17 cellular contexts compared by ENCODE assay signal in genomic region chr6:3894535-3895302, GRCh38.
"Had no signal": no experiment of that assay in that cellular context is flagged by ENCODE, and none has a peak within 500 bp of the region (broad histone marks: within the 10 kb centered on the region; RNA-seq: fewer than 3 reads in every experiment).

No MANE protein-coding gene starts in this region.

- H3K36me3 Mint-ChIP-seq: activated naive CD8-positive, alpha-beta T cell treated with anti-CD3 and anti-CD28 coated beads for 36 hours; natural killer cell had no signal

- H3K27me3 Mint-ChIP-seq: activated naive CD8-positive, alpha-beta T cell treated with anti-CD3 and anti-CD28 coated beads for 36 hours; dendritic cell treated with granulocyte-macrophage colony-stimulating factor and Interleukin-4, amounts not matched to agents 40 ng/mL and 50 ng/mL, for 4 days had no signal

- H3K9me3 ChIP-seq: suprapubic skin, upper lobe of right lung had no signal

- H3K4me1 Mint-ChIP-seq: activated naive CD8-positive, alpha-beta T cell treated with anti-CD3 and anti-CD28 coated beads for 36 hours; natural killer cell had no signal

- ATAC-seq: natural killer cell; stimulated activated naive CD8-positive, alpha-beta T cell treated with anti-CD3 and anti-CD28 coated beads, Interleukin-15, Interleukin-2, amounts not matched to agents 100 U/mL and 50 U/mL, for 24 hours; upper lobe of right lung had no signal

- DNase-seq: activated CD4-positive, alpha-beta T cell treated with anti-CD3 and anti-CD28 coated beads, Interleukin-2, amount 50 U/mL, for 4 hours; activated CD4-positive, CD25-positive, alpha-beta regulatory T cell treated with anti-CD3 and anti-CD28 coated beads, Interleukin-2, amount 50 U/mL, for 72 hours; activated effector memory CD4-positive, alpha-beta T cell treated with Interleukin-2 at 50 U/mL for 16 hours; activated naive CD8-positive, alpha-beta T cell treated with anti-CD3 and anti-CD28 coated beads for 36 hours; activated T-cell treated with anti-CD3 and anti-CD28 coated beads, Interleukin-2, amount 50 U/mL, for 1 hour; cerebellar nuclear complex; erythroblast; natural killer cell; occipital lobe; stimulated activated CD4-positive, alpha-beta T cell treated with anti-CD3 and anti-CD28 coated beads, Interleukin-4, amount 100 ng/mL, for 1 hour; stimulated activated CD8-positive, alpha-beta memory T cell treated with anti-CD3 and anti-CD28 coated beads, Interleukin-4, amount 100 ng/mL, for 48 hours; stimulated activated naive CD8-positive, alpha-beta T cell treated with anti-CD3 and anti-CD28 coated beads, Interleukin-15, Interleukin-2, amounts not matched to agents 100 U/mL and 50 U/mL, for 24 hours; upper lobe of right lung had no signal

- H3K9me3 Mint-ChIP-seq: activated naive CD8-positive, alpha-beta T cell treated with anti-CD3 and anti-CD28 coated beads for 36 hours; dendritic cell treated with granulocyte-macrophage colony-stimulating factor and Interleukin-4, amounts not matched to agents 40 ng/mL and 50 ng/mL, for 4 days; natural killer cell; T-helper 2 cell treated with Interferon-gamma antibody and Interleukin-4, amounts not matched to agents 5 μg/mL and 100 μg/mL, for 36 hours had no signal

- H3K27ac ChIP-seq: suprapubic skin, upper lobe of right lung had no signal

- H3K4me3 ChIP-seq: suprapubic skin, upper lobe of right lung had no signal

- H3K27ac Mint-ChIP-seq: activated naive CD8-positive, alpha-beta T cell treated with anti-CD3 and anti-CD28 coated beads for 36 hours; dendritic cell treated with granulocyte-macrophage colony-stimulating factor and Interleukin-4, amounts not matched to agents 40 ng/mL and 50 ng/mL, for 4 days; natural killer cell; T-helper 2 cell treated with Interferon-gamma antibody and Interleukin-4, amounts not matched to agents 5 μg/mL and 100 μg/mL, for 36 hours had no signal

- H3K4me3 Mint-ChIP-seq: activated naive CD8-positive, alpha-beta T cell treated with anti-CD3 and anti-CD28 coated beads for 36 hours; dendritic cell treated with granulocyte-macrophage colony-stimulating factor and Interleukin-4, amounts not matched to agents 40 ng/mL and 50 ng/mL, for 4 days; natural killer cell; T-helper 2 cell treated with Interferon-gamma antibody and Interleukin-4, amounts not matched to agents 5 μg/mL and 100 μg/mL, for 36 hours had no signal

- H3K4me1 ChIP-seq: upper lobe of right lung had no signal

- H3K27me3 ChIP-seq: suprapubic skin, upper lobe of right lung had no signal

- FAIRE-seq: islet of Langerhans had no signal

- H3K36me3 ChIP-seq: suprapubic skin, upper lobe of right lung had no signal
